In the genomic region with DNA sequence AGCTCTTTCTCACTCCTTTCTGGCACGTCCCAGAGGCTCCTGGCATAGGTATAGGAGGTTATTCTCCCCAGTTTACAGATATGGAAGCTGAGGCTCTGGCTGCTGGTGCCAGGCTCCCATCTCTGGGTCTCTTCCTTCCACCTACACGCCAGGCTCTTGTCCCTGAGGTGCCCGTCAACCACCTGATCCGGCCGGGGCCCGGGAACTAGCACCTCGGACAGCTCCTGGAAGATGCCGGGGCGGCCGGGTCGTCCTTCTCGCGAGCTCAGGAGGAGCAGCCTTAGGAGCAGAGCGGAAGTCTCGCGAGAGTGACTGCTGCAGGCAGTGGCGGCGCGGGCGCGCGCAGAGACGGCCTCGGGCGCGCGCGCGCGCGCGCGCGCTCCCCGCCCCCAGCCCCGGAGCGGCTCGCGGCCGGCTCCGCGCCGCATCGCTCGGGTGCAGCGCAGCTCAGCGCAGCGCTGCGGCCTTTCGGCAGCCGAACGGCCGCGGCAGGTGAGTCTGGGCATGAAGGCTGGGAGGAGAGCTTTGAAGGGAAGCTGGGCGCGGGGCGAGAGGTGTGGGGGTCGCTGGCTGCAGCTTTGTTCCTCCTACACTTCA, we compare ENCODE assay signal across 8 cellular contexts.
DNase-seq lines count a peak whose midpoint lies in the region; TF ChIP-seq lines count a peak whose summit lies in the region.

A gene with protein sequence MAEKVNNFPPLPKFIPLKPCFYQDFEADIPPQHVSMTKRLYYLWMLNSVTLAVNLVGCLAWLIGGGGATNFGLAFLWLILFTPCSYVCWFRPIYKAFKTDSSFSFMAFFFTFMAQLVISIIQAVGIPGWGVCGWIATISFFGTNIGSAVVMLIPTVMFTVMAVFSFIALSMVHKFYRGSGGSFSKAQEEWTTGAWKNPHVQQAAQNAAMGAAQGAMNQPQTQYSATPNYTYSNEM (plus strand): TSS at position 382 of the 597 bp plus-strand sequence. CDS start 16,277 bp downstream, outside the sequence.

- peaks cover 0 to 8% (median 0%) of the 10 kb centered on the region in 11 experiments; a peak in 2 of 22 replicates for H4K20me1 ChIP-seq in BLaER1 treated with 17β-estradiol and CSF1 and Interleukin-3, amounts not matched to agents 10 nM and 100 nM

- TF ChIP-seq CTCF in GM20000 (IDR thresholded peaks at IDR 0.05; ENCODE audit: extremely low read depth, missing control alignments), result no peak

- DNase-seq in GM20000 (ENCODE audit: low spot score), result peak; percentile 99
- DNase-seq in Kasumi-1 (lab: John Stamatoyannopoulos, UW), result peak; percentile 86 to 89
- DNase-seq in RKO (ENCODE audit: low spot score), result peak; percentile 97
- DNase-seq in activated T-helper 1 cell treated with anti-CD3 and anti-CD28 coated beads, Interleukin-2, amount 50 U/mL, for 16 hours (ENCODE audit: low read depth in 1 of 2, low spot score in 1 of 2), result peak; percentile 78 to 83
- DNase-seq in fibroblast of gingiva (ENCODE audit: low read depth), result peak; percentile 91
- peak; percentile 96 for DNase-seq in stimulated activated CD8-positive, alpha-beta memory T cell treated with anti-CD3 and anti-CD28 coated beads, Interleukin-4, amount 100 ng/mL, for 48 hours

- H3K27me3 ChIP-seq in BLaER1 treated with 17β-estradiol and CSF1 and Interleukin-3, amounts not matched to agents 10 nM and 100 nM, result no peaks in the 10 kb centered on the region; a peak in 1 of 22 replicates
- H3K27me3 ChIP-seq in muscle layer of duodenum (ENCODE audit: low read depth, low read length), result peaks cover 4% of the 10 kb centered on the region

- peak within 1 kb of the TSS; percentile 62 to 80 (median 74) for H3K9ac ChIP-seq in BLaER1 treated with 17β-estradiol and CSF1 and Interleukin-3, amounts not matched to agents 10 nM and 100 nM

- peaks cover 17 to 28% (median 21%) of the 10 kb centered on the region in 10 experiments for H3K4me1 ChIP-seq in BLaER1 treated with 17β-estradiol and CSF1 and Interleukin-3, amounts not matched to agents 10 nM and 100 nM
- H3K4me1 ChIP-seq in muscle layer of duodenum (ENCODE audit: control insufficient read depth in 1 of 2, insufficient read depth in 2 of 2, low read length in 2 of 2), result peaks cover 0 to 8% of the 10 kb centered on the region in 2 donors

- H3K4me2 ChIP-seq in BLaER1 treated with 17β-estradiol and CSF1 and Interleukin-3, amounts not matched to agents 10 nM and 100 nM, result peak within 1 kb of the TSS; percentile 74 to 97 (median 94)

- H3K9me3 ChIP-seq in BLaER1 treated with 17β-estradiol and CSF1 and Interleukin-3, amounts not matched to agents 10 nM and 100 nM (replicated peaks in 1 of 11), result peaks cover 0 to 4% (median 0%) of the 10 kb centered on the region in 11 experiments; a peak in 1 of 22 replicates
- H3K9me3 ChIP-seq in muscle layer of duodenum (ENCODE audit: control insufficient read depth in 1 of 2, low read length in 2 of 2), result no peaks in the 10 kb centered on the region

- peak within 1 kb of the TSS in 5 of 11 experiments; percentile 15 to 53 (median 50); a peak in 5 of 22 replicates for H3K27ac ChIP-seq in BLaER1 treated with 17β-estradiol and CSF1 and Interleukin-3, amounts not matched to agents 10 nM and 100 nM
- no peak within 1 kb of the TSS for H3K27ac ChIP-seq in muscle layer of duodenum (ENCODE audit: low read length)

- H3K36me3 ChIP-seq in BLaER1 treated with 17β-estradiol and CSF1 and Interleukin-3, amounts not matched to agents 10 nM and 100 nM, result no peaks in the 10 kb centered on the region
- no peaks in the 10 kb centered on the region for H3K36me3 ChIP-seq in muscle layer of duodenum (ENCODE audit: control insufficient read depth in 1 of 2, insufficient read depth in 2 of 2, low read length in 2 of 2)

- peak within 1 kb of the TSS; percentile 63 to 79 (median 72) for H3K4me3 ChIP-seq in BLaER1 treated with 17β-estradiol and CSF1 and Interleukin-3, amounts not matched to agents 10 nM and 100 nM
- peak within 1 kb of the TSS; percentile 63 to 87 for H3K4me3 ChIP-seq in muscle layer of duodenum (ENCODE audit: low read depth in 1 of 2, low read length in 2 of 2)
